ENCODE assay signal across 12 cellular contexts in genomic region chr19:35138305-35138799, GRCh38. TPM values are rescaled to one million over a fixed set of nuclear protein-coding genes. Genes with fewer than 3 reads are reported as not detected.
DNase-seq lines count a peak whose midpoint lies in the region; ATAC-seq, FAIRE-seq and TF ChIP-seq lines count a peak whose summit lies in the region.
"Had no signal": no experiment of that assay in that cellular context is flagged by ENCODE, and none has a peak within 500 bp of the region (broad histone marks: within the 10 kb centered on the region; RNA-seq: fewer than 3 reads in every experiment).

No MANE protein-coding gene starts in this region.

- peaks cover 3 to 29% (median 19%) of the 10 kb centered on the region in 4 experiments for H3K4me1 ChIP-seq in H1 (replicated peaks in 1 of 4; ENCODE audit: control insufficient read depth in 3 of 4, insufficient read depth in 4 of 4, low read length in 3 of 4)
- peaks cover 35% of the 10 kb centered on the region for H3K4me1 ChIP-seq in mesenchymal stem cell (ENCODE audit: control insufficient read depth, insufficient read depth, low read depth, low read length)
- H3K4me1 ChIP-seq in tibial artery: peaks cover 0 to 74% (median 54%) of the 10 kb centered on the region in 4 donors

- no peak overlapping the region for H3K4me3 ChIP-seq in H1 (ENCODE audit: extremely low read depth in 1 of 4, insufficient read depth in 2 of 4, low read depth in 3 of 4, low read length in 4 of 4)
- no peak overlapping the region for H3K4me3 ChIP-seq in mesenchymal stem cell (ENCODE audit: insufficient read depth in 1 of 2, low read depth in 1 of 2, low read length in 2 of 2)
- H3K4me3 ChIP-seq in tibial artery: peak overlapping the region; percentile 64 to 66

- no peak overlapping the region for H3K18ac ChIP-seq in H1 (ENCODE audit: extremely low read depth, low read length)
- no peak overlapping the region for H3K18ac ChIP-seq in mesenchymal stem cell (ENCODE audit: low read depth in 1 of 2, low read length in 2 of 2)

- H3K27me3 Mint-ChIP-seq in effector memory CD8-positive, alpha-beta T cell: peaks cover 0 to 6% of the 10 kb centered on the region in 2 donors
- H3K27me3 Mint-ChIP-seq: central memory CD8-positive, alpha-beta T cell had no signal

- no peaks in the 10 kb centered on the region for H3K36me3 Mint-ChIP-seq in effector memory CD8-positive, alpha-beta T cell (ENCODE audit: insufficient read depth)

- H3K9me3 Mint-ChIP-seq in effector memory CD8-positive, alpha-beta T cell: peaks cover 0 to under 1% of the 10 kb centered on the region in 2 donors

- H4K20me1 ChIP-seq in H1 (replicated peaks in 1 of 2; ENCODE audit: control insufficient read depth in 1 of 2, insufficient read depth in 2 of 2, low read length in 2 of 2): no peaks in the 10 kb centered on the region

- H3K27me3 ChIP-seq in H1 (replicated peaks in 1 of 4; ENCODE audit: control insufficient read depth in 3 of 4, extremely low read depth in 1 of 4, insufficient read depth in 3 of 4, low read length in 3 of 4): peaks cover 0 to 5% (median 1%) of the 10 kb centered on the region in 4 experiments; a peak in 3 of 7 replicates
- peaks cover 0 to 35% of the 10 kb centered on the region in 2 experiments for H3K27me3 ChIP-seq in mesenchymal stem cell (ENCODE audit: control insufficient read depth in 1 of 2, insufficient read depth in 1 of 2, low read length in 2 of 2)
- H3K27me3 ChIP-seq in tibial artery: no peaks in the 10 kb centered on the region

- H3K27ac Mint-ChIP-seq in effector memory CD8-positive, alpha-beta T cell: no peak overlapping the region

- TF ChIP-seq EP300 in H1 (IDR thresholded peaks at IDR 0.05; ENCODE audit: borderline replicate concordance in 1 of 2, low read depth in 2 of 2, low read length in 2 of 2): no peak

- H3K9ac ChIP-seq in H1 (replicated peaks in 1 of 4; ENCODE audit: extremely low read depth in 1 of 4, low read depth in 3 of 4, low read length in 3 of 4) (no peak overlapping the region), mesenchymal stem cell (ENCODE audit: low read length) (peak overlapping the region; percentile 86)

- H4K8ac ChIP-seq in H1 (ENCODE audit: extremely low read depth, insufficient read depth, low read length) (no peak overlapping the region), mesenchymal stem cell (ENCODE audit: low read length) (no peak overlapping the region)

- peaks cover 17% of the 10 kb centered on the region; the same call in 1 of the 2 replicates for H3K23me2 ChIP-seq in H1 (ENCODE audit: low read depth, low read length)

- WGBS in H1 (ENCODE audit: extremely low coverage in 1 of 2, insufficient coverage in 1 of 2, insufficient read length in 1 of 2, insufficient replicate concordance in 2 of 2, low coverage in 1 of 2, low lambda C conversion rate in 2 of 2, missing lambda C conversion rate in 1 of 2), 2 experiments: 86% methylated on average over 11 of the region's 14 CpGs; no CpG with 5 or more reads in 1 of the 2 experiments
- WGBS in mesenchymal stem cell: 70% methylated on average over 4 of the region's 14 CpGs

- POLR2A ChIA-PET in H1 (lab: Charles Lee; ENCODE audit: partially characterized antibody): no interaction called here
- POLR2A ChIA-PET in GM10248 (lab: Yijun Ruan, JAX): no interaction called here

- H3K4ac ChIP-seq in H1 (replicated peaks; ENCODE audit: insufficient read length, low read depth, low read length): peak overlapping the region; percentile 19
- H3K4ac ChIP-seq in mesenchymal stem cell (ENCODE audit: low read depth in 1 of 2, low read length in 2 of 2): no peak overlapping the region

- H3K36me3 ChIP-seq in H1 (ENCODE audit: control insufficient read depth in 2 of 4, insufficient read depth in 4 of 4, low read length in 3 of 4) (no peaks in the 10 kb centered on the region), mesenchymal stem cell (ENCODE audit: control insufficient read depth in 1 of 2, insufficient read depth in 2 of 2, low read depth in 1 of 2, low read length in 2 of 2) (no peaks in the 10 kb centered on the region), tibial artery (no peaks in the 10 kb centered on the region)

- H3K4me2 ChIP-seq in H1 (ENCODE audit: insufficient read depth in 1 of 2, low read depth in 2 of 2, low read length in 2 of 2): no peak overlapping the region
- no peak overlapping the region for H3K4me2 ChIP-seq in mesenchymal stem cell (ENCODE audit: low read length, poor library complexity, severe bottlenecking)

- no peak for TF ChIP-seq RAD21 in H1 (IDR thresholded peaks at IDR 0.05 in 1 of 2, conservative IDR thresholded peaks at IDR 0.05 in 1 of 2; ENCODE audit: low read depth in 2 of 2, low read length in 2 of 2)

- H2BK15ac ChIP-seq in H1 (ENCODE audit: low read length) (peak overlapping the region; percentile 24; the same call in 1 of the 2 replicates), mesenchymal stem cell (ENCODE audit: low read depth, poor library complexity, severe bottlenecking) (no peak overlapping the region)

- DNase-seq in H1 (ENCODE audit: low read depth in 1 of 2, low spot score in 2 of 2): no peak
- no peak for DNase-seq in mesenchymal stem cell
- peak in 1 of 2 donors; percentile 70 for DNase-seq in tibial artery
- no peak for DNase-seq in effector memory CD8-positive, alpha-beta T cell
- DNase-seq in RCC 7860 (ENCODE audit: low spot score): no peak
- no peak for DNase-seq in GM10248 (ENCODE audit: extremely low spot score)
- DNase-seq: naive thymus-derived CD4-positive, alpha-beta T cell; NCI-H146; stimulated activated CD4-positive, alpha-beta T cell treated with anti-CD3 and anti-CD28 coated beads, Interleukin-4, amount 100 ng/mL, for 1 hour had no signal

- H3K56ac ChIP-seq in H1 (replicated peaks; ENCODE audit: insufficient read length, low read depth, low read length): no peak overlapping the region

- H2BK20ac ChIP-seq in H1 (ENCODE audit: low read length): 0 out of 2 replicates have a peak overlapping the region, but pooled peaks have one; percentile 1

- intact Hi-C loops in tibial artery (cut with DNase I; ENCODE audit: low total_unique reads): loop anchor here (5.0 kb wide), 1 partner anchor 129 kb away; the partner anchor contains the start of gene USF2

- no peak overlapping the region for H4K91ac ChIP-seq in H1 (replicated peaks; ENCODE audit: insufficient read length, low read length)
- H4K91ac ChIP-seq in mesenchymal stem cell (ENCODE audit: low read length): no peak overlapping the region

- H2AFZ ChIP-seq in H1 (ENCODE audit: low read length): no peak overlapping the region
- H2AFZ ChIP-seq in mesenchymal stem cell (ENCODE audit: low read depth, low read length): no peak overlapping the region

- H3K79me1 ChIP-seq in H1 (ENCODE audit: low read depth, low read length) (no peaks in the 10 kb centered on the region), mesenchymal stem cell (replicated peaks; ENCODE audit: low read length, poor library complexity, severe bottlenecking) (no peaks in the 10 kb centered on the region)

- H3K4me3 Mint-ChIP-seq in effector memory CD8-positive, alpha-beta T cell: no peak overlapping the region
- H3K4me3 Mint-ChIP-seq: central memory CD8-positive, alpha-beta T cell; naive thymus-derived CD4-positive, alpha-beta T cell had no signal

- H3K79me2 ChIP-seq in H1 (ENCODE audit: control insufficient read depth in 1 of 2, insufficient read depth in 2 of 2, low read length in 2 of 2): no peaks in the 10 kb centered on the region

- peaks cover 18 to 28% of the 10 kb centered on the region in 2 donors for H3K4me1 Mint-ChIP-seq in effector memory CD8-positive, alpha-beta T cell (ENCODE audit: low read depth in 2 of 2)

- H2BK5ac ChIP-seq in H1 (ENCODE audit: low read depth, low read length): no peak overlapping the region
- H2BK5ac ChIP-seq in mesenchymal stem cell (ENCODE audit: low read depth, low read length, poor library complexity, severe bottlenecking): no peak overlapping the region

- CTCF ChIA-PET in H1 (lab: Charles Lee; ENCODE audit: partially characterized antibody) (interaction anchor here (2.0 to 10.2 kb wide), 5 partner anchors 11 to 94 kb away, joined by 5 to 154 read pairs (median 22); partner anchors contain the start of gene FXYD3), GM10248 (lab: Yijun Ruan, JAX) (interaction anchor here (1.1 to 5.5 kb wide), 5 partner anchors 9 to 74 kb away, joined by 3 to 65 read pairs (median 39); no protein-coding TSS in a partner anchor)

- no peak for FAIRE-seq in H1 (lab: Jason Lieb, UNC)
- FAIRE-seq in RCC 7860 (lab: Jason Lieb, UNC): no peak

- TF ChIP-seq CTCF in H1 (IDR thresholded peaks at IDR 0.05; ENCODE audit: control extremely low read depth in 1 of 3, insufficient read depth in 1 of 3, low read depth in 1 of 3, low read length in 3 of 3) (no peak), tibial artery (IDR thresholded peaks at IDR 0.05) (no peak), GM10248 (IDR thresholded peaks at IDR 0.05; ENCODE audit: control extremely low read depth, extremely low read depth, low read depth, missing control alignments) (no peak)

- H2BK120ac ChIP-seq in H1 (replicated peaks; ENCODE audit: low read depth, low read length) (no peak overlapping the region), mesenchymal stem cell (ENCODE audit: low read depth, low read length) (peak overlapping the region; percentile 52)

- H3K23ac ChIP-seq in H1 (ENCODE audit: insufficient read length) (no peak overlapping the region), mesenchymal stem cell (ENCODE audit: low read length in 2 of 2) (no peak overlapping the region)

- H3K27ac ChIP-seq in H1 (ENCODE audit: low read depth, low read length) (no peak overlapping the region), mesenchymal stem cell (ENCODE audit: low read length, poor library complexity, severe bottlenecking) (no peak overlapping the region), tibial artery (peak overlapping the region; percentile 91 to 96)

- H3K14ac ChIP-seq in H1 (ENCODE audit: insufficient read length) (no peak overlapping the region), mesenchymal stem cell (ENCODE audit: low read length in 2 of 2) (no peak overlapping the region)

- H2BK12ac ChIP-seq in H1 (ENCODE audit: low read depth, low read length): 0 out of 2 replicates have a peak overlapping the region, but pooled peaks have one; percentile 60
- H2BK12ac ChIP-seq in mesenchymal stem cell (ENCODE audit: low read length in 2 of 2): no peak overlapping the region

- no peak for ATAC-seq in effector memory CD8-positive, alpha-beta T cell (replicated peaks)
- ATAC-seq: naive thymus-derived CD4-positive, alpha-beta T cell; Panc1 had no signal

- H4K5ac ChIP-seq in H1 (ENCODE audit: insufficient read length, low read depth, low read length): no peak overlapping the region

- H3K9me3 ChIP-seq in H1 (ENCODE audit: insufficient read depth in 2 of 2, low read depth in 1 of 2, low read length in 1 of 2) (no peaks in the 10 kb centered on the region), mesenchymal stem cell (ENCODE audit: control insufficient read depth, low read length) (no peaks in the 10 kb centered on the region), tibial artery (no peaks in the 10 kb centered on the region)

- no peak for TF ChIP-seq POLR2A in H1 (IDR thresholded peaks at IDR 0.05; ENCODE audit: control extremely low read depth in 1 of 2, low read depth in 2 of 2, low read length in 2 of 2)

- H2AK5ac ChIP-seq in H1 (ENCODE audit: low read depth, low read length): no peak overlapping the region
- H2AK5ac ChIP-seq in mesenchymal stem cell (ENCODE audit: low read length, severe bottlenecking): no peak overlapping the region

RNA-seq across cellular contexts. Expression of gene FXYD1, which starts 0.3 kb away (rescaled TPM):
- 8.1 and 10.3 TPM in 2 replicates for total RNA-seq in H1 (2021; fragmentation: NEBNext Ultra II Directional; extraction: Animal tissue kit (Norgen Biotek cat#: 25700))
- 1.6 and 3.3 TPM in 2 replicates for polyA plus RNA-seq in H1 (2011; rRNA removed)
- 2.7 TPM for polyA plus RNA-seq in H1 (2011; cell fraction: cytosol; rRNA removed)
- polyA plus RNA-seq in H1 (2011; cell fraction: nucleus; rRNA removed): 6.7 TPM
- 7.4 to 19.9 TPM (median 15.6 TPM) in 4 replicates for polyA plus RNA-seq in H1 (2012, experiment 1 of 2)
- polyA plus RNA-seq in H1 (2012, experiment 2 of 2): 4.1 TPM
- polyA plus RNA-seq in H1 (2013, experiment 1 of 2): 10.4 TPM
- 10.3 TPM for polyA plus RNA-seq in H1 (2013, experiment 2 of 2)
- polyA minus RNA-seq in H1 (2011; rRNA and poly(A)+ RNA removed): 0.49 and 0.69 TPM in 2 replicates
- 2.1 TPM for polyA minus RNA-seq in H1 (2011; cell fraction: cytosol; rRNA and poly(A)+ RNA removed)
- 4.1 TPM for polyA minus RNA-seq in H1 (2011; cell fraction: nucleus; rRNA and poly(A)+ RNA removed)
- 0.33 TPM for polyA plus RNA-seq in mesenchymal stem cell (2013, experiment 1 of 2)
- 0.33 TPM for polyA plus RNA-seq in mesenchymal stem cell (2013, experiment 2 of 2)
- total RNA-seq: HT-29 had no signal

RNA-seq across cellular contexts. Expression of gene LGI4, which starts 3.5 kb away (rescaled TPM):
- total RNA-seq in H1 (2021; fragmentation: NEBNext Ultra II Directional; extraction: Animal tissue kit (Norgen Biotek cat#: 25700)): 2.0 and 2.9 TPM in 2 replicates
- 8.2 and 9.4 TPM in 2 replicates for polyA plus RNA-seq in H1 (2011; rRNA removed)
- 9.4 TPM for polyA plus RNA-seq in H1 (2011; cell fraction: cytosol; rRNA removed)
- polyA plus RNA-seq in H1 (2011; cell fraction: nucleus; rRNA removed): 32.9 TPM
- polyA plus RNA-seq in H1 (2012, experiment 1 of 2): 5.6 to 9.8 TPM (median 8.1 TPM) in 4 replicates
- polyA plus RNA-seq in H1 (2012, experiment 2 of 2): 2.6 TPM
- 2.1 TPM for polyA plus RNA-seq in H1 (2013, experiment 1 of 2)
- polyA plus RNA-seq in H1 (2013, experiment 2 of 2): 2.1 TPM
- 0.88 and 2.1 TPM in 2 replicates for polyA minus RNA-seq in H1 (2011; rRNA and poly(A)+ RNA removed)
- 0.66 TPM for polyA minus RNA-seq in H1 (2011; cell fraction: cytosol; rRNA and poly(A)+ RNA removed)
- polyA minus RNA-seq in H1 (2011; cell fraction: nucleus; rRNA and poly(A)+ RNA removed): 4.2 TPM
- 0.15 TPM for polyA plus RNA-seq in mesenchymal stem cell (2013, experiment 1 of 2)
- 0.11 TPM for polyA plus RNA-seq in mesenchymal stem cell (2013, experiment 2 of 2)
- total RNA-seq: HT-29 had no signal
- polyA plus RNA-seq: naive thymus-derived CD4-positive, alpha-beta T cell had no signal

RNA-seq across cellular contexts. Expression of gene FXYD7, which starts 4.7 kb away (rescaled TPM):
- total RNA-seq in H1 (2021; fragmentation: NEBNext Ultra II Directional; extraction: Animal tissue kit (Norgen Biotek cat#: 25700)): 14.3 and 15.4 TPM in 2 replicates
- polyA plus RNA-seq in H1 (2011; rRNA removed): 12.1 and 17.5 TPM in 2 replicates
- polyA plus RNA-seq in H1 (2011; cell fraction: cytosol; rRNA removed): 9.0 TPM
- 18.6 TPM for polyA plus RNA-seq in H1 (2011; cell fraction: nucleus; rRNA removed)
- 20.2 to 24.4 TPM (median 21.9 TPM) in 4 replicates for polyA plus RNA-seq in H1 (2012, experiment 1 of 2)
- 20.8 TPM for polyA plus RNA-seq in H1 (2012, experiment 2 of 2)
- 22.7 TPM for polyA plus RNA-seq in H1 (2013, experiment 1 of 2)
- polyA plus RNA-seq in H1 (2013, experiment 2 of 2): 23.8 TPM
- 2.2 and 3.6 TPM in 2 replicates for polyA minus RNA-seq in H1 (2011; rRNA and poly(A)+ RNA removed)
- 1.5 TPM for polyA minus RNA-seq in H1 (2011; cell fraction: cytosol; rRNA and poly(A)+ RNA removed)
- 3.2 TPM for polyA minus RNA-seq in H1 (2011; cell fraction: nucleus; rRNA and poly(A)+ RNA removed)
- 0.07 TPM for polyA plus RNA-seq in mesenchymal stem cell (2013, experiment 1 of 2)
- not detected for polyA plus RNA-seq in mesenchymal stem cell (2013, experiment 2 of 2)
- total RNA-seq: HT-29 had no signal

RNA-seq across cellular contexts. Expression of gene FXYD5, which starts 16.2 kb away (rescaled TPM):
- total RNA-seq in H1 (2021; fragmentation: NEBNext Ultra II Directional; extraction: Animal tissue kit (Norgen Biotek cat#: 25700)): 99.0 and 104 TPM in 2 replicates
- polyA plus RNA-seq in H1 (2011; rRNA removed): 167 and 191 TPM in 2 replicates
- 117 TPM for polyA plus RNA-seq in H1 (2011; cell fraction: cytosol; rRNA removed)
- 131 TPM for polyA plus RNA-seq in H1 (2011; cell fraction: nucleus; rRNA removed)
- polyA plus RNA-seq in H1 (2012, experiment 1 of 2): 113 to 185 TPM (median 177 TPM) in 4 replicates
- 175 TPM for polyA plus RNA-seq in H1 (2012, experiment 2 of 2)
- 277 TPM for polyA plus RNA-seq in H1 (2013, experiment 1 of 2)
- polyA plus RNA-seq in H1 (2013, experiment 2 of 2): 347 TPM
- 89.3 and 107 TPM in 2 replicates for polyA minus RNA-seq in H1 (2011; rRNA and poly(A)+ RNA removed)
- polyA minus RNA-seq in H1 (2011; cell fraction: cytosol; rRNA and poly(A)+ RNA removed): 89.5 TPM
- polyA minus RNA-seq in H1 (2011; cell fraction: nucleus; rRNA and poly(A)+ RNA removed): 51.4 TPM
- polyA plus RNA-seq in mesenchymal stem cell (2013, experiment 1 of 2): 248 TPM
- 237 TPM for polyA plus RNA-seq in mesenchymal stem cell (2013, experiment 2 of 2)

RNA-seq across cellular contexts. Expression of gene FXYD3, which starts 22.7 kb away (rescaled TPM):
- total RNA-seq in H1 (2021; fragmentation: NEBNext Ultra II Directional; extraction: Animal tissue kit (Norgen Biotek cat#: 25700)): 0.86 TPM in 1 of 2 replicates, not detected in the other
- 0.09 and 0.33 TPM in 2 replicates for polyA plus RNA-seq in H1 (2011; rRNA removed)
- polyA plus RNA-seq in H1 (2011; cell fraction: cytosol; rRNA removed): 0.22 TPM
- 0.66 TPM for polyA plus RNA-seq in H1 (2011; cell fraction: nucleus; rRNA removed)
- 0.41 to 0.76 TPM (median 0.57 TPM) in 3 of 4 replicates, not detected in the other for polyA plus RNA-seq in H1 (2012, experiment 1 of 2)
- polyA plus RNA-seq in H1 (2012, experiment 2 of 2): not detected
- 0.10 TPM for polyA plus RNA-seq in H1 (2013, experiment 1 of 2)
- 0.37 TPM for polyA plus RNA-seq in H1 (2013, experiment 2 of 2)
- polyA minus RNA-seq in H1 (2011; rRNA and poly(A)+ RNA removed): 1.5 TPM in 1 of 2 replicates, not detected in the other
- not detected for polyA minus RNA-seq in H1 (2011; cell fraction: cytosol; rRNA and poly(A)+ RNA removed)
- polyA minus RNA-seq in H1 (2011; cell fraction: nucleus; rRNA and poly(A)+ RNA removed): not detected
- not detected for polyA plus RNA-seq in mesenchymal stem cell (2013, experiment 1 of 2)
- not detected for polyA plus RNA-seq in mesenchymal stem cell (2013, experiment 2 of 2)
- total RNA-seq: naive thymus-derived CD4-positive, alpha-beta T cell had no signal
- polyA plus RNA-seq: naive thymus-derived CD4-positive, alpha-beta T cell had no signal

Comparison
In these comparisons a context has a peak if more than half of its experiments do, and no peak if none do; other contexts are left out.
1. H3K27ac ChIP-seq: peak in tibial artery (2 of 2); none in H1 (single experiment) and mesenchymal stem cell (single experiment).
2. H3K4me3 ChIP-seq: peak in tibial artery (2 of 2); none in H1 (0 of 4) and mesenchymal stem cell (0 of 2).